In the genomic region with DNA sequence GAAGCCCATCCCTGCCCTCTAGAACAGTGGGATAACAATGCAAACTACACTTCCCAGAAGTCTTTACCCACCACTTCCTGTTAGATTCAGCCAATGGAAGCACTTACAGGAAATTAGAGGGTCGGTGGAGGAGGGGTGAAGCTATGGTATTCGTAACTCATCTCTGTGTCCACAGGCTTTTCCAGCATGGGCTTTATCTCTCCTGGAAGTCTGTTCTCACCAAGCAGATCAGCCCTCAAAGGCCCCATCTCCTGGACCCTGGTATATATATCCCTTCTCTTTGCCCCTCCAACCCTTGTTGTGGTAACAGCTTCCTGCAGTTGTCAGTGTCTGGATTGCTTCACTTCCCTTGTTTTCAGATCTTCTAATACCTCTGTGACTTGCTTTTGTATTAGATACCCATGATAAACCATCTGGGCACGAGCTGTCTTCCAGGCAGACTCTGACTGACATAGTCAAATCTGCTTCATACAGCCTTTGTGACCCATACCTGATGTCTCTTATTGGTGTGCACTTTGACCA, we compare ENCODE assay signal across 8 cellular contexts.
A peak's percentile ranks its signal among the peaks of the same experiment; 100 is the strongest.
DNase-seq lines count a peak whose midpoint lies in the region; ATAC-seq and TF ChIP-seq lines count a peak whose summit lies in the region.

No MANE protein-coding gene starts in this region.

- TF ChIP-seq CTCF in astrocyte of the spinal cord (IDR thresholded peaks at IDR 0.05; ENCODE audit: low read depth, low read length) (no peak), stomach (IDR thresholded peaks at IDR 0.05) (no peak)

- peak; percentile 31 for DNase-seq in SIG-M5 treated with dmso at 0.1 percent for 504 hours (lab: John Stamatoyannopoulos, UW; ENCODE audit: unreplicated experiment)
- DNase-seq in SIG-M5 (lab: John Stamatoyannopoulos, UW), result no peak
- DNase-seq in NCI-H526 treated with DMSO at 0.1 percent for 48 hours (lab: John Stamatoyannopoulos, UW), result peak; percentile 35
- DNase-seq in astrocyte of the spinal cord (ENCODE audit: low read depth, low spot score), result peak; percentile 48
- no peak for DNase-seq in stomach
- DNase-seq in A172 (ENCODE audit: low spot score), result no peak

- in situ Hi-C loops in astrocyte of the spinal cord (cut with HindIII; ENCODE audit: low sequenced_read_pairs), result no loop called here

- ATAC-seq in HG02678 (IDR thresholded peaks at IDR 0.05; ENCODE audit: unreplicated experiment), result peak; percentile 72

- 9 to 18% (median 13%) methylated on average over 3 of the region's 3 CpGs for WGBS in stomach, 5 donors

- intact Hi-C loops in stomach (cut with DNase I; ENCODE audit: low total_unique reads), result no loop called here

- TF ChIP-seq POLR2A in stomach (IDR thresholded peaks at IDR 0.05), result no peak

- no peaks in the 10 kb centered on the region for H3K9me3 ChIP-seq in stomach

- no peaks in the 10 kb centered on the region for H3K36me3 ChIP-seq in stomach

- peak overlapping the region; percentile 40 for H3K4me3 ChIP-seq in astrocyte of the spinal cord (ENCODE audit: low read depth, low read length)
- peak overlapping the region; percentile 14 to 36 (median 24) for H3K4me3 ChIP-seq in stomach

- H3K4me1 ChIP-seq in stomach, result peaks cover 0 to 5% (median 0%) of the 10 kb centered on the region in 4 donors

- TF ChIP-seq EP300 in stomach (IDR thresholded peaks at IDR 0.05), result no peak

- H3K27ac ChIP-seq in layer of hippocampus (ENCODE audit: low read depth, low read length) (peak overlapping the region; percentile 73), stomach (no peak overlapping the region)

- H3K27me3 ChIP-seq in layer of hippocampus (ENCODE audit: control insufficient read depth, insufficient read depth, low read length) (no peaks in the 10 kb centered on the region), stomach (no peaks in the 10 kb centered on the region)

Comparison
In these comparisons a context has a peak if more than half of its experiments do, and no peak if none do; other contexts are left out.
1. DNase-seq: peak in SIG-M5 treated with dmso at 0.1 percent for 504 hours (single experiment), NCI-H526 treated with DMSO at 0.1 percent for 48 hours (single experiment) and astrocyte of the spinal cord (single experiment); none in SIG-M5 (single experiment), stomach (single experiment) and A172 (single experiment).